8 cellular contexts compared by ENCODE assay signal in genomic region chr2:120442923-120443571, GRCh38.
DNase-seq lines count a peak whose midpoint lies in the region; ATAC-seq and FAIRE-seq lines count a peak whose summit lies in the region.

No MANE protein-coding gene starts in this region.

- no peak for FAIRE-seq in frontal cortex (lab: Jason Lieb, UNC)

- peaks cover 92% of the 10 kb centered on the region for H3K27me3 ChIP-seq in HUES6 (ENCODE audit: control insufficient read depth, insufficient read depth, low read length)

- no peak for ATAC-seq in GM21576 (IDR thresholded peaks at IDR 0.05; ENCODE audit: unreplicated experiment)

- DNase-seq in activated naive CD4-positive, alpha-beta T cell treated with anti-CD3 and anti-CD28 coated beads, Interleukin-2, amount 50 U/mL, for 16 hours = peak; percentile 22
- DNase-seq in stimulated activated CD4-positive, alpha-beta T cell treated with anti-CD3 and anti-CD28 coated beads, Interleukin-12 subunit alpha, Interleukin-12 subunit beta, amount 100 ng/mL, for 48 hours (ENCODE audit: low read depth in 2 of 3, low spot score in 1 of 3) = peak in 2 of 3 donors; percentile 6 to 13
- no peak for DNase-seq in occipital lobe (lab: John Stamatoyannopoulos, UW)
- DNase-seq in frontal cortex (ENCODE audit: low spot score in 2 of 2) = no peak
- DNase-seq in Kasumi-1 (lab: John Stamatoyannopoulos, UW) = no peak

- H3K4me3 ChIP-seq in HUES6 (ENCODE audit: low read depth, low read length) (peak overlapping the region; percentile 71), iPS-11a (ENCODE audit: low read depth, low read length) (peak overlapping the region; percentile 49)

- no peaks in the 10 kb centered on the region for H3K9me3 ChIP-seq in HUES6 (ENCODE audit: control insufficient read depth, insufficient read depth, low read depth, low read length)

- peak overlapping the region; percentile 55 for H3K9ac ChIP-seq in HUES6 (ENCODE audit: low read length)

- no peaks in the 10 kb centered on the region for H3K36me3 ChIP-seq in HUES6 (ENCODE audit: control insufficient read depth, insufficient read depth, low read length)

- H3K27ac ChIP-seq in HUES6 (ENCODE audit: low read depth, low read length) = no peak overlapping the region

- peaks cover 8% of the 10 kb centered on the region for H3K4me1 ChIP-seq in HUES6 (ENCODE audit: control insufficient read depth, insufficient read depth, low read length)

Comparison
In these comparisons a context has a peak if more than half of its experiments do, and no peak if none do; other contexts are left out.
1. DNase-seq: peak in activated naive CD4-positive, alpha-beta T cell treated with anti-CD3 and anti-CD28 coated beads, Interleukin-2, amount 50 U/mL, for 16 hours (single experiment) and stimulated activated CD4-positive, alpha-beta T cell treated with anti-CD3 and anti-CD28 coated beads, Interleukin-12 subunit alpha, Interleukin-12 subunit beta, amount 100 ng/mL, for 48 hours (2 of 3); none in occipital lobe (single experiment), frontal cortex (0 of 2) and Kasumi-1 (0 of 2).